Comparison of ENCODE assay signal across 9 cellular contexts in the genomic region with DNA sequence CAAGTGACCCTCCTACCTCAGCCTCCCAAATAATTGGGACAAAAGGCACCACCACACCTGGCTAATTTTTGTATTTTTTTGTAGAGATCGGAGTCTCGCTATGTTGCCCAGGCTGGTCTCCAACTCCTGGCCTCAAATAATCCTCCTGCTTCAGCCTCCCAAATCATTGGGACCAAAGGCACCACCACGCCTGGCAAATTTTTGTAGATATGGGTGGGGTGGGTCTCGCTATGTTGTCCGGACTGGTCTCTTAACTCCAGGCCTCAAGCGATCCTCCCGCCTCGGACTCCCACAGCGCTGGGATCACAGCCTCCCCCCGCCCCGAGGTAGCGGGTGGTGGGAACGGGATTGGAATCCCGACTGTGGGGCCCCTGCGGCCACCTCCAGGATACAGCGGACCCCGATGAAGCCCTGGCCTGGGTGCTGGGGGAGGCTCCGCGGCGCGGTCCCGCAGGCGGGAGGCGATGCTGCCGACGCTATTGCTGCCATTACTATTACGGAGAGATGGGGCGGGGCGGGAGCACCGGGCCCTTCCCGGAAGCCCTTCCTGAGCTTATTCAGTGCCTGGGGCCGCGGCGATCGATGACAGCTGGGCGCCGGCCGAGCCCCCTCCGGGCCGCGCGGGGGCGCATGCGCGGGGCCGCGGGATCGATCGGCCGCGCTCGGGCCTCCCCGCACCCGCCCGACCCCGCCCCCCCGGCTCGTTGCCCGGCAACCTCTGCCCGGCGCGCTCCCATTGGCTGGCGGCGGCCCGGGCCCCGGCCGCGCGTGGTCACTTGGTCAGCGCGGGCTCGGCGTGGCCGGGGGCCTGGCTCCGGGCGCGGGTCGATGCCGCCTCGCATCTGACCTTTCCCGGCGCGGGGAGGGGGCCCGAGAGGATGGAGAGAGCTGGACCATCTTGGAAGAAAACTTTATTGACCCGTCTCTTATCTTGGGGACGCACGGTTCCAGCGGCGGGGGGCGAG. TPM values are rescaled to one million over a fixed set of nuclear protein-coding genes. Genes with fewer than 3 reads are reported as not detected.
DNase-seq lines count a peak whose midpoint lies in the region; ATAC-seq and TF ChIP-seq lines count a peak whose summit lies in the region.
"Had no signal": no experiment of that assay in that cellular context is flagged by ENCODE, and none has a peak within 500 bp of the region (broad histone marks: within the 10 kb centered on the region; RNA-seq: fewer than 3 reads in every experiment).

No MANE protein-coding gene starts in this region.

- no peaks in the 10 kb centered on the region for H3K9me3 ChIP-seq in CD4-positive, CD25-positive, alpha-beta regulatory T cell (ENCODE audit: control insufficient read depth in 2 of 2, low read length in 2 of 2)
- H3K9me3 ChIP-seq in mucosa of descending colon: no peaks in the 10 kb centered on the region

- peaks cover 6% of the 10 kb centered on the region for H3K4me1 ChIP-seq in CD4-positive, CD25-positive, alpha-beta regulatory T cell (ENCODE audit: control insufficient read depth, insufficient read depth, low read length, poor library complexity, severe bottlenecking)
- H3K4me1 ChIP-seq in mucosa of descending colon (ENCODE audit: low read depth): no peaks in the 10 kb centered on the region

- H3K27ac Mint-ChIP-seq in CD4-positive, CD25-positive, alpha-beta regulatory T cell: no peak overlapping the region
- H3K27ac Mint-ChIP-seq in activated B cell treated with CpG ODN at 0.5 μM for 24 hours: no peak overlapping the region
- no peak overlapping the region for H3K27ac Mint-ChIP-seq in stimulated activated naive CD8-positive, alpha-beta T cell treated with anti-CD3 and anti-CD28 coated beads, Interleukin-15, amount 100 ng/mL, for 72 hours

- CTCF ChIA-PET in activated B cell treated with CpG ODN at 0.5 μM for 24 hours (lab: Charles Lee): no interaction called here

- no peak overlapping the region for H3K4me3 ChIP-seq in CD4-positive, CD25-positive, alpha-beta regulatory T cell (ENCODE audit: low read depth, low read length)
- no peak overlapping the region for H3K4me3 ChIP-seq in mucosa of descending colon

- no peaks in the 10 kb centered on the region for H3K36me3 ChIP-seq in CD4-positive, CD25-positive, alpha-beta regulatory T cell (ENCODE audit: control insufficient read depth, insufficient read depth, low read length)
- no peaks in the 10 kb centered on the region for H3K36me3 ChIP-seq in mucosa of descending colon (ENCODE audit: low read depth)

- peak in 1 of 3 donors; percentile 64 for DNase-seq in CD4-positive, CD25-positive, alpha-beta regulatory T cell
- DNase-seq in HuH-7 (ENCODE audit: low spot score): peak; percentile 92
- DNase-seq in activated B cell treated with CpG ODN at 0.5 μM for 24 hours: no peak
- peak; percentile 96 for DNase-seq in epidermal melanocyte (ENCODE audit: insufficient read length, low spot score)
- peak in 2 of 3 donors; percentile 25 to 49 for DNase-seq in mucosa of descending colon
- DNase-seq in stimulated activated naive CD8-positive, alpha-beta T cell treated with anti-CD3 and anti-CD28 coated beads, Interleukin-15, amount 100 ng/mL, for 72 hours: peak; percentile 55 to 76

- no peak overlapping the region for H3K27ac ChIP-seq in CD4-positive, CD25-positive, alpha-beta regulatory T cell (ENCODE audit: insufficient read depth, low read length, poor library complexity, severe bottlenecking)

- TF ChIP-seq CTCF in activated B cell treated with CpG ODN at 0.5 μM for 24 hours (IDR thresholded peaks at IDR 0.05) (no peak), mucosa of descending colon (IDR thresholded peaks at IDR 0.05) (no peak)

- H3K27me3 ChIP-seq in CD4-positive, CD25-positive, alpha-beta regulatory T cell (ENCODE audit: control insufficient read depth, insufficient read depth, low read length): peaks cover 9% of the 10 kb centered on the region

- H3K4me1 Mint-ChIP-seq in CD4-positive, CD25-positive, alpha-beta regulatory T cell: peaks cover 0 to 8% (median 5%) of the 10 kb centered on the region in 4 donors
- peaks cover 3% of the 10 kb centered on the region for H3K4me1 Mint-ChIP-seq in activated B cell treated with CpG ODN at 0.5 μM for 24 hours
- peaks cover 11% of the 10 kb centered on the region for H3K4me1 Mint-ChIP-seq in stimulated activated naive CD8-positive, alpha-beta T cell treated with anti-CD3 and anti-CD28 coated beads, Interleukin-15, amount 100 ng/mL, for 72 hours

- H3K9me3 Mint-ChIP-seq in CD4-positive, CD25-positive, alpha-beta regulatory T cell: peaks cover 0 to 3% (median 0%) of the 10 kb centered on the region in 7 donors
- H3K9me3 Mint-ChIP-seq in activated B cell treated with CpG ODN at 0.5 μM for 24 hours: no peaks in the 10 kb centered on the region
- no peaks in the 10 kb centered on the region for H3K9me3 Mint-ChIP-seq in stimulated activated naive CD8-positive, alpha-beta T cell treated with anti-CD3 and anti-CD28 coated beads, Interleukin-15, amount 100 ng/mL, for 72 hours

- POLR2A ChIA-PET in activated B cell treated with CpG ODN at 0.5 μM for 24 hours (lab: Charles Lee): no interaction called here

- no peaks in the 10 kb centered on the region for H3K36me3 Mint-ChIP-seq in CD4-positive, CD25-positive, alpha-beta regulatory T cell
- H3K36me3 Mint-ChIP-seq in activated B cell treated with CpG ODN at 0.5 μM for 24 hours (ENCODE audit: low read depth): no peaks in the 10 kb centered on the region

- ATAC-seq in CD4-positive, CD25-positive, alpha-beta regulatory T cell (ENCODE audit: low read depth in 2 of 2): peak; percentile 49 to 62
- ATAC-seq in activated B cell treated with CpG ODN at 0.5 μM for 24 hours (ENCODE audit: low read depth) (peak; percentile 60), mucosa of descending colon (peak; percentile 66), GM21447 (IDR thresholded peaks at IDR 0.05; ENCODE audit: unreplicated experiment) (no peak), GM19328 (IDR thresholded peaks at IDR 0.05; ENCODE audit: unreplicated experiment) (no peak)
- ATAC-seq in stimulated activated naive CD8-positive, alpha-beta T cell treated with anti-CD3 and anti-CD28 coated beads, Interleukin-15, amount 100 ng/mL, for 72 hours: peak; percentile 94

- H3K4me3 Mint-ChIP-seq in CD4-positive, CD25-positive, alpha-beta regulatory T cell: peak overlapping the region in 3 of 4 donors; percentile 62 to 87 (median 65)
- peak overlapping the region; percentile 24 for H3K4me3 Mint-ChIP-seq in activated B cell treated with CpG ODN at 0.5 μM for 24 hours
- peak overlapping the region; percentile 63 to 75 for H3K4me3 Mint-ChIP-seq in stimulated activated naive CD8-positive, alpha-beta T cell treated with anti-CD3 and anti-CD28 coated beads, Interleukin-15, amount 100 ng/mL, for 72 hours

- peaks cover 43% of the 10 kb centered on the region for H3K27me3 Mint-ChIP-seq in CD4-positive, CD25-positive, alpha-beta regulatory T cell
- peaks cover 50% of the 10 kb centered on the region for H3K27me3 Mint-ChIP-seq in activated B cell treated with CpG ODN at 0.5 μM for 24 hours
- H3K27me3 Mint-ChIP-seq in stimulated activated naive CD8-positive, alpha-beta T cell treated with anti-CD3 and anti-CD28 coated beads, Interleukin-15, amount 100 ng/mL, for 72 hours: peaks cover 75% of the 10 kb centered on the region

- intact Hi-C loops in activated B cell treated with CpG ODN at 0.5 μM for 24 hours (cut with micrococcal nuclease): no loop called here
- intact Hi-C loops in mucosa of descending colon (cut with DNase I, micrococcal nuclease): no loop called here

RNA-seq across cellular contexts. Expression of a gene that starts 27.9 kb away (rescaled TPM):
- total RNA-seq in CD4-positive, CD25-positive, alpha-beta regulatory T cell: not detected
- not detected for polyA plus RNA-seq in CD4-positive, CD25-positive, alpha-beta regulatory T cell
- total RNA-seq in activated B cell treated with CpG ODN at 0.5 μM for 24 hours (not detected in 2 replicates), mucosa of descending colon (not detected)
- total RNA-seq: mononuclear cell had no signal

Comparison
In these comparisons a context has a peak if more than half of its experiments do, and no peak if none do; other contexts are left out.
1. ATAC-seq: peak in CD4-positive, CD25-positive, alpha-beta regulatory T cell (2 of 2), activated B cell treated with CpG ODN at 0.5 μM for 24 hours (single experiment), mucosa of descending colon (single experiment) and stimulated activated naive CD8-positive, alpha-beta T cell treated with anti-CD3 and anti-CD28 coated beads, Interleukin-15, amount 100 ng/mL, for 72 hours (single experiment); none in GM21447 (single experiment) and GM19328 (single experiment).
2. Peak in every context shown above with its lines, with median percentiles within 50 percentile points of each other: H3K4me3 Mint-ChIP-seq.